In genomic region chr1:113252166-113252565, GRCh38 we compare ENCODE assay signal across 18 cellular contexts.
DNase-seq lines count a peak whose midpoint lies in the region; ATAC-seq and TF ChIP-seq lines count a peak whose summit lies in the region.
"Had no signal": no experiment of that assay in that cellular context is flagged by ENCODE, and none has a peak within 500 bp of the region (broad histone marks: within the 10 kb centered on the region; RNA-seq: fewer than 3 reads in every experiment).

No MANE protein-coding gene starts in this region.

- 73 to 78% (median 76%) methylated on average over 7 of the region's 7 CpGs for WGBS in stomach, 5 donors

- H3K27ac ChIP-seq in WERI-Rb-1, result no peak overlapping the region
- peak overlapping the region; percentile 91 to 93 for H3K27ac ChIP-seq in mucosa of rectum (ENCODE audit: low read depth in 2 of 2, low read length in 2 of 2)
- peak overlapping the region in 3 of 5 donors; percentile 40 to 86 (median 81) for H3K27ac ChIP-seq in stomach
- H3K27ac ChIP-seq: A549 had no signal

- no peak for TF ChIP-seq CTCF in WERI-Rb-1 (IDR thresholded peaks at IDR 0.05; ENCODE audit: low read depth, low read length)
- no peak for TF ChIP-seq CTCF in stomach (IDR thresholded peaks at IDR 0.05)

- peak overlapping the region; percentile 61 to 68 for H3K9ac ChIP-seq in mucosa of rectum (ENCODE audit: low read depth in 1 of 2, low read length in 2 of 2)

- H3K27me3 Mint-ChIP-seq in natural killer cell treated with Interleukin-12 subunit alpha and Interleukin-12 subunit beta and Interleukin-15 and Interleukin-18, amount 100 ng/mL, for 72 hours, result peaks cover 24 to 31% of the 10 kb centered on the region in 2 donors
- H3K27me3 Mint-ChIP-seq in activated T-cell treated with anti-CD3 and anti-CD28 coated beads, Interleukin-2, amount 50 U/mL, for 24 hours, result peaks cover 15% of the 10 kb centered on the region

- H3K27ac Mint-ChIP-seq in natural killer cell treated with Interleukin-12 subunit alpha and Interleukin-12 subunit beta and Interleukin-15 and Interleukin-18, amount 100 ng/mL, for 72 hours, result no peak overlapping the region
- no peak overlapping the region for H3K27ac Mint-ChIP-seq in activated T-cell treated with anti-CD3 and anti-CD28 coated beads, Interleukin-2, amount 50 U/mL, for 24 hours
- H3K27ac Mint-ChIP-seq: B cell had no signal

- no peak for TF ChIP-seq POLR2A in stomach (IDR thresholded peaks at IDR 0.05)

- H3K36me3 ChIP-seq in WERI-Rb-1 (no peaks in the 10 kb centered on the region), mucosa of rectum (ENCODE audit: control insufficient read depth in 2 of 2, insufficient read depth in 2 of 2, low read length in 2 of 2) (no peaks in the 10 kb centered on the region), stomach (no peaks in the 10 kb centered on the region)
- H3K36me3 ChIP-seq: MG63 had no signal

- intact Hi-C loops in stomach (cut with DNase I; ENCODE audit: low total_unique reads), result no loop called here

- H3K4me1 ChIP-seq in mucosa of rectum (ENCODE audit: control insufficient read depth in 2 of 2, insufficient read depth in 2 of 2, low read length in 2 of 2), result peaks cover 35 to 53% of the 10 kb centered on the region in 2 donors
- peaks cover 21 to 31% (median 26%) of the 10 kb centered on the region in 4 donors for H3K4me1 ChIP-seq in stomach
- H3K4me1 ChIP-seq: A549 had no signal

- no peaks in the 10 kb centered on the region for H3K9me3 ChIP-seq in WERI-Rb-1 (ENCODE audit: severe bottlenecking)
- no peaks in the 10 kb centered on the region for H3K9me3 ChIP-seq in mucosa of rectum (ENCODE audit: control insufficient read depth in 2 of 2, low read length in 2 of 2)
- H3K9me3 ChIP-seq in stomach, result no peaks in the 10 kb centered on the region
- H3K9me3 ChIP-seq: A549 had no signal

- H3K4me3 ChIP-seq in WERI-Rb-1 (ENCODE audit: low read depth, low read length), result no peak overlapping the region
- H3K4me3 ChIP-seq in mucosa of rectum (ENCODE audit: low read length in 2 of 2), result no peak overlapping the region
- H3K4me3 ChIP-seq in stomach, result no peak overlapping the region
- H3K4me3 ChIP-seq: A549, MG63 had no signal

- H3K27me3 ChIP-seq in WERI-Rb-1 (ENCODE audit: insufficient read depth, low read depth, severe bottlenecking), result peaks cover 54% of the 10 kb centered on the region
- H3K27me3 ChIP-seq in mucosa of rectum (ENCODE audit: control insufficient read depth in 2 of 2, insufficient read depth in 2 of 2, low read length in 2 of 2), result no peaks in the 10 kb centered on the region
- H3K27me3 ChIP-seq in stomach, result no peaks in the 10 kb centered on the region
- H3K27me3 ChIP-seq: MG63 had no signal

- no peak overlapping the region for H3K4me3 Mint-ChIP-seq in natural killer cell treated with Interleukin-12 subunit alpha and Interleukin-12 subunit beta and Interleukin-15 and Interleukin-18, amount 100 ng/mL, for 72 hours
- no peak overlapping the region for H3K4me3 Mint-ChIP-seq in activated T-cell treated with anti-CD3 and anti-CD28 coated beads, Interleukin-2, amount 50 U/mL, for 24 hours
- H3K4me3 Mint-ChIP-seq: B cell, CD14-positive monocyte had no signal

- ATAC-seq in natural killer cell treated with Interleukin-12 subunit alpha and Interleukin-12 subunit beta and Interleukin-15 and Interleukin-18, amount 100 ng/mL, for 72 hours, result no peak
- ATAC-seq in HG03280 (IDR thresholded peaks at IDR 0.05; ENCODE audit: unreplicated experiment), result no peak
- ATAC-seq: A549, PC-3 had no signal

- TF ChIP-seq EP300 in stomach (IDR thresholded peaks at IDR 0.05), result no peak

- H3K36me3 Mint-ChIP-seq in natural killer cell treated with Interleukin-12 subunit alpha and Interleukin-12 subunit beta and Interleukin-15 and Interleukin-18, amount 100 ng/mL, for 72 hours, result no peaks in the 10 kb centered on the region
- no peaks in the 10 kb centered on the region for H3K36me3 Mint-ChIP-seq in activated T-cell treated with anti-CD3 and anti-CD28 coated beads, Interleukin-2, amount 50 U/mL, for 24 hours (ENCODE audit: low read depth)
- H3K36me3 Mint-ChIP-seq: CD14-positive monocyte had no signal

- H3K4me1 Mint-ChIP-seq in natural killer cell treated with Interleukin-12 subunit alpha and Interleukin-12 subunit beta and Interleukin-15 and Interleukin-18, amount 100 ng/mL, for 72 hours (ENCODE audit: low read depth in 2 of 2), result no peaks in the 10 kb centered on the region
- H3K4me1 Mint-ChIP-seq in activated T-cell treated with anti-CD3 and anti-CD28 coated beads, Interleukin-2, amount 50 U/mL, for 24 hours (ENCODE audit: low read depth), result peaks cover 2% of the 10 kb centered on the region
- H3K4me1 Mint-ChIP-seq: B cell, CD14-positive monocyte had no signal

- DNase-seq in NCI-H524 (lab: John Stamatoyannopoulos, UW), result peak; percentile 92 to 94
- peak; percentile 54 for DNase-seq in WERI-Rb-1
- no peak for DNase-seq in stomach
- DNase-seq in natural killer cell treated with Interleukin-12 subunit alpha and Interleukin-12 subunit beta and Interleukin-15 and Interleukin-18, amount 100 ng/mL, for 72 hours (ENCODE audit: low spot score), result no peak
- DNase-seq in activated T-cell treated with anti-CD3 and anti-CD28 coated beads, Interleukin-2, amount 50 U/mL, for 24 hours, result no peak
- DNase-seq: DMS53, GDM1, MG63, NCI-H1417 treated with DMSO at 0.1 percent for 48 hours, NCI-H187, NCI-H226, PC-3, Right ventricle myocardium superior had no signal

- H3K9me3 Mint-ChIP-seq in natural killer cell treated with Interleukin-12 subunit alpha and Interleukin-12 subunit beta and Interleukin-15 and Interleukin-18, amount 100 ng/mL, for 72 hours, result no peaks in the 10 kb centered on the region
- H3K9me3 Mint-ChIP-seq in activated T-cell treated with anti-CD3 and anti-CD28 coated beads, Interleukin-2, amount 50 U/mL, for 24 hours, result no peaks in the 10 kb centered on the region

Comparison
In these comparisons a context has a peak if more than half of its experiments do, and no peak if none do; other contexts are left out.
1. DNase-seq: peak in NCI-H524 (2 of 2) and WERI-Rb-1 (single experiment); none in stomach (single experiment), natural killer cell treated with Interleukin-12 subunit alpha and Interleukin-12 subunit beta and Interleukin-15 and Interleukin-18, amount 100 ng/mL, for 72 hours (single experiment) and activated T-cell treated with anti-CD3 and anti-CD28 coated beads, Interleukin-2, amount 50 U/mL, for 24 hours (single experiment).